In the genomic region with DNA sequence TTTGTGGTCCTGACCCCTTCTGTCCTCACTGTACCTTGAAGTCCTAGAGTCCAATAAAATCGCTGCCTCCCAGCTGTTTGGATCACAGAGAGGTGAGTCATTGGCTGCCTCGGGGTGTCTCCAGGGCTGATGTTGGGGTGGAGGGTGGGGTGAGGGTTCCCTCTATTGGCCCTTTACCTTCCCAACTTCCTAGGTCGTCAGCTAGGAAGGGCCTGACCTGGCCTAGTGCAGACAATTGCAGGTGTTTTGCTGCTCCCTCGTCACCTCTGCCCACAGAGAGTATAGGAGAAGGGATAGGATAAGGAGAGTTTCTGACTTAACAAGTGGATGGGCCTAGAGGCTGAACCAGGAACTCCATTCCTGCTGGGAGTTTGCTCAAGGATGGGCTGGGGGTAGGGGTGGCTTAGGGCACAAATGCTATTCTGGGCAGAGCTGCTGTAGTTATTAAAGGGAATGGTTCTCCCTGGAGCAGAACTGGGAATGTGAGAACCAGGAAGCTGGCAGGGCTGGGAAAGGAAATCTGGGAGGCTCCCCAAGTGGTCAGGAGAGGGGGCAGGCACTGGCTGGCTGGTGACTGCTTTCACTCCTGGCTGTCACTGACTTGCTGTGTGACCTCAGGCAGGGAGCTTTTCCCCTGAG, we compare ENCODE assay signal across 8 cellular contexts. TPM values are rescaled to one million over a fixed set of nuclear protein-coding genes. Genes with fewer than 3 reads are reported as not detected.
A peak's percentile ranks its signal among the peaks of the same experiment; 100 is the strongest.
DNase-seq lines count a peak whose midpoint lies in the region; ATAC-seq and TF ChIP-seq lines count a peak whose summit lies in the region.

No MANE protein-coding gene starts in this region.

- peak overlapping the region; percentile 78 for H3K4me3 ChIP-seq in OCI-LY3 (ENCODE audit: low read length)
- H3K4me3 ChIP-seq in mesendoderm (ENCODE audit: low read length): no peak overlapping the region

- no peaks in the 10 kb centered on the region for H3K79me2 ChIP-seq in OCI-LY3 (ENCODE audit: low read length)
- H3K79me2 ChIP-seq in mesendoderm (ENCODE audit: control insufficient read depth, insufficient read depth, low read length): no peaks in the 10 kb centered on the region

- no peak overlapping the region for H3K18ac ChIP-seq in mesendoderm (ENCODE audit: low read length)

- H3K4me2 ChIP-seq in OCI-LY3 (ENCODE audit: low read length) (peak overlapping the region; percentile 96), mesendoderm (ENCODE audit: low read length) (no peak overlapping the region)

- no peak overlapping the region for H3K4ac ChIP-seq in mesendoderm (ENCODE audit: low read depth, low read length)

- TF ChIP-seq CTCF in OCI-LY3 (IDR thresholded peaks at IDR 0.05; ENCODE audit: low read depth, low read length): peak; percentile 32

- no peaks in the 10 kb centered on the region for H3K9me3 Mint-ChIP-seq in activated CD4-positive, alpha-beta T cell treated with anti-CD3 and anti-CD28 coated beads for 36 hours (ENCODE audit: low read depth)

- intact Hi-C loops in activated CD4-positive, alpha-beta T cell treated with anti-CD3 and anti-CD28 coated beads for 36 hours (cut with DNase I, micrococcal nuclease): loop anchor here (2.0 to 5.0 kb wide), 3 partner anchors 147 to 252 kb away; a partner anchor contains a TSS

- H3K9ac ChIP-seq in OCI-LY3 (ENCODE audit: low read length) (peak overlapping the region; percentile 65), mesendoderm (ENCODE audit: low read length) (peak overlapping the region; percentile 17)

- no peak overlapping the region for H3K23ac ChIP-seq in mesendoderm (ENCODE audit: low read length)

- no CpG with 5 or more reads among the region's 4 CpGs for WGBS in mesendoderm (ENCODE audit: extremely low coverage, insufficient coverage, low lambda C conversion rate)

- H2AFZ ChIP-seq in OCI-LY3 (ENCODE audit: low read depth, low read length): peak overlapping the region; percentile 81; the same call in 1 of the 2 replicates

- H3K4me3 Mint-ChIP-seq in activated CD4-positive, alpha-beta T cell treated with anti-CD3 and anti-CD28 coated beads for 36 hours: peak overlapping the region; percentile 82

- no peaks in the 10 kb centered on the region for H3K36me3 ChIP-seq in OCI-LY3 (replicated peaks; ENCODE audit: low read depth, low read length)
- H3K36me3 ChIP-seq in mesendoderm (ENCODE audit: control insufficient read depth, insufficient read depth, low read length): no peaks in the 10 kb centered on the region

- ATAC-seq in activated CD4-positive, alpha-beta T cell treated with anti-CD3 and anti-CD28 coated beads for 36 hours: no peak
- no peak for ATAC-seq in HG03025 (IDR thresholded peaks at IDR 0.05; ENCODE audit: low FRiP score, unreplicated experiment)
- no peak for ATAC-seq in GM18909 (IDR thresholded peaks at IDR 0.05; ENCODE audit: poor library complexity, unreplicated experiment)
- ATAC-seq in GM21367 (IDR thresholded peaks at IDR 0.05; ENCODE audit: unreplicated experiment): no peak

- POLR2A ChIA-PET in activated CD4-positive, alpha-beta T cell treated with anti-CD3 and anti-CD28 coated beads for 36 hours (lab: Charles Lee): no interaction called here

- H3K27ac ChIP-seq in OCI-LY3 (ENCODE audit: low read length): no peak overlapping the region
- no peak overlapping the region for H3K27ac ChIP-seq in mesendoderm (ENCODE audit: low read depth, low read length)

- no peak overlapping the region for H2AK5ac ChIP-seq in mesendoderm (ENCODE audit: low read length)

- H3K4me1 ChIP-seq in OCI-LY3 (ENCODE audit: low read length): peaks cover 21% of the 10 kb centered on the region
- no peaks in the 10 kb centered on the region for H3K4me1 ChIP-seq in mesendoderm (ENCODE audit: control insufficient read depth, low read depth, low read length)

- H2BK15ac ChIP-seq in mesendoderm (replicated peaks; ENCODE audit: low read depth): no peak overlapping the region

- H2BK120ac ChIP-seq in mesendoderm (ENCODE audit: low read depth, low read length): no peak overlapping the region

- peaks cover 26% of the 10 kb centered on the region for H3K4me1 Mint-ChIP-seq in activated CD4-positive, alpha-beta T cell treated with anti-CD3 and anti-CD28 coated beads for 36 hours

- CTCF ChIA-PET in activated CD4-positive, alpha-beta T cell treated with anti-CD3 and anti-CD28 coated beads for 36 hours (lab: Charles Lee): interaction anchor here (0.5 to 1.6 kb wide), 7 partner anchors 61 to 308 kb away, joined by 3 to 5 read pairs (median 3); no protein-coding TSS in a partner anchor

- H4K20me1 ChIP-seq in OCI-LY3 (ENCODE audit: insufficient read depth, low read length): peaks cover 2% of the 10 kb centered on the region; the same call in 1 of the 2 replicates

- peak; percentile 52 for DNase-seq in activated CD4-positive, alpha-beta T cell treated with anti-CD3 and anti-CD28 coated beads for 36 hours
- DNase-seq in activated CD4-positive, alpha-beta T cell treated with anti-CD3 and anti-CD28 coated beads for 1 hour: no peak
- DNase-seq in dermis blood vessel endothelial cell: peak; percentile 49
- peak; percentile 23 for DNase-seq in mesendoderm

- peaks cover 14% of the 10 kb centered on the region for H3K27me3 Mint-ChIP-seq in activated CD4-positive, alpha-beta T cell treated with anti-CD3 and anti-CD28 coated beads for 36 hours

- no peak overlapping the region for H2BK5ac ChIP-seq in mesendoderm (ENCODE audit: low read length)

- no peak overlapping the region for H3K27ac Mint-ChIP-seq in activated CD4-positive, alpha-beta T cell treated with anti-CD3 and anti-CD28 coated beads for 36 hours

- H3K56ac ChIP-seq in mesendoderm (ENCODE audit: low read length): peak overlapping the region; percentile 22

- H3K79me1 ChIP-seq in mesendoderm (ENCODE audit: low read length): no peaks in the 10 kb centered on the region

- H3K27me3 ChIP-seq in OCI-LY3 (ENCODE audit: low read depth, low read length): peaks cover 18% of the 10 kb centered on the region
- H3K27me3 ChIP-seq in mesendoderm (ENCODE audit: insufficient read depth, low read length, poor library complexity): peaks cover 3% of the 10 kb centered on the region

- H3K9me3 ChIP-seq in OCI-LY3 (ENCODE audit: insufficient read depth, low read length): no peaks in the 10 kb centered on the region

- no peaks in the 10 kb centered on the region for H3K36me3 Mint-ChIP-seq in activated CD4-positive, alpha-beta T cell treated with anti-CD3 and anti-CD28 coated beads for 36 hours (ENCODE audit: low read depth)

- no peak overlapping the region for H4K8ac ChIP-seq in mesendoderm (ENCODE audit: low read depth, low read length)

- no peak overlapping the region for H4K5ac ChIP-seq in mesendoderm (ENCODE audit: low read length)

RNA-seq across cellular contexts. Expression of a gene that starts 1.4 kb away (rescaled TPM):
- total RNA-seq in activated CD4-positive, alpha-beta T cell treated with anti-CD3 and anti-CD28 coated beads for 36 hours: 1 to 10 TPM; 2.2 to 2.3 TPM
- total RNA-seq in dermis blood vessel endothelial cell: 5.8 and 9.9 TPM in 2 replicates
- 5.2 TPM for polyA plus RNA-seq in mesendoderm (2013, experiment 1 of 2)
- 5.6 TPM for polyA plus RNA-seq in mesendoderm (2013, experiment 2 of 2)

RNA-seq across cellular contexts. Expression of a gene that starts 28.6 kb away (rescaled TPM):
- 10 to 100 TPM; 21.1 to 28.2 TPM for total RNA-seq in activated CD4-positive, alpha-beta T cell treated with anti-CD3 and anti-CD28 coated beads for 36 hours
- 7.8 and 8.3 TPM in 2 replicates for total RNA-seq in dermis blood vessel endothelial cell
- polyA plus RNA-seq in mesendoderm (2013, experiment 1 of 2): 28.5 TPM
- 28.7 TPM for polyA plus RNA-seq in mesendoderm (2013, experiment 2 of 2)
